In genomic region chr15:75001310-75001709, GRCh38 we compare ENCODE assay signal across 1 cellular context.
TF ChIP-seq lines count a peak whose summit lies in the region.

No MANE protein-coding gene starts in this region.

TF ChIP-seq in K562, 482 proteins besides CTCF, POLR2A, EP300 and RAD21:
- TF ChIP-seq CBFA2T3 (IDR thresholded peaks at IDR 0.05) (peak; percentile 71), EGR1 (conservative IDR thresholded peaks at IDR 0.05) (peak; percentile 44; the same call in 1 of the 2 replicates), CBFA2T2 (conservative IDR thresholded peaks at IDR 0.05) (peak; percentile 60), IRF2 (CRISPR knock-in tag; IDR thresholded peaks at IDR 0.05) (no peak)
TF ChIP-seq in K562: peak in this region for 3.
